ENCODE assay signal across 8 cellular contexts in genomic region chr17:79388556-79389295, GRCh38.
DNase-seq lines count a peak whose midpoint lies in the region; ATAC-seq and TF ChIP-seq lines count a peak whose summit lies in the region.

No MANE protein-coding gene starts in this region.

- no peak for TF ChIP-seq POLR2A in gastrocnemius medialis (IDR thresholded peaks at IDR 0.05)

- H3K27me3 Mint-ChIP-seq in activated naive CD4-positive, alpha-beta T cell treated with anti-CD3 and anti-CD28 coated beads, Interleukin-2, amount 10 ng/mL, durations not matched to agents 7 days and 5 days, result peaks cover 50% of the 10 kb centered on the region
- peaks cover 20% of the 10 kb centered on the region for H3K27me3 Mint-ChIP-seq in glutamatergic neuron (ENCODE audit: unreplicated experiment)

- no peaks in the 10 kb centered on the region for H3K9me3 ChIP-seq in gastrocnemius medialis

- no peak overlapping the region for H3K4me3 ChIP-seq in gastrocnemius medialis

- no peak overlapping the region for H3K27ac Mint-ChIP-seq in activated naive CD4-positive, alpha-beta T cell treated with anti-CD3 and anti-CD28 coated beads, Interleukin-2, amount 10 ng/mL, durations not matched to agents 7 days and 5 days
- peak overlapping the region; percentile 0 for H3K27ac Mint-ChIP-seq in glutamatergic neuron (ENCODE audit: unreplicated experiment)

- H3K27me3 ChIP-seq in gastrocnemius medialis, result peaks cover 19 to 43% (median 37%) of the 10 kb centered on the region in 3 donors

- H3K9me3 Mint-ChIP-seq in activated naive CD4-positive, alpha-beta T cell treated with anti-CD3 and anti-CD28 coated beads, Interleukin-2, amount 10 ng/mL, durations not matched to agents 7 days and 5 days, result peaks cover 4% of the 10 kb centered on the region
- peaks cover 29% of the 10 kb centered on the region for H3K9me3 Mint-ChIP-seq in glutamatergic neuron (ENCODE audit: unreplicated experiment)

- TF ChIP-seq CTCF in glutamatergic neuron (IDR thresholded peaks at IDR 0.05; ENCODE audit: partially characterized antibody, unreplicated experiment) (peak; percentile 80), gastrocnemius medialis (IDR thresholded peaks at IDR 0.05 in 4 of 5, conservative IDR thresholded peaks at IDR 0.05 in 1 of 5) (peak; percentile 20 to 66 (median 59))

- intact Hi-C loops in gastrocnemius medialis (cut with DNase I; ENCODE audit: low total_unique reads), result loop anchor here (1.0 kb wide), 1 partner anchor 83 kb away; no protein-coding TSS in a partner anchor

- no peaks in the 10 kb centered on the region for H3K4me1 Mint-ChIP-seq in activated naive CD4-positive, alpha-beta T cell treated with anti-CD3 and anti-CD28 coated beads, Interleukin-2, amount 10 ng/mL, durations not matched to agents 7 days and 5 days
- peaks cover 28% of the 10 kb centered on the region for H3K4me1 Mint-ChIP-seq in glutamatergic neuron (ENCODE audit: low read depth, unreplicated experiment)

- H3K4me1 ChIP-seq in gastrocnemius medialis, result peaks cover 0 to 3% of the 10 kb centered on the region in 2 donors

- no peak overlapping the region for H3K27ac ChIP-seq in gastrocnemius medialis

- H3K4me3 Mint-ChIP-seq in activated naive CD4-positive, alpha-beta T cell treated with anti-CD3 and anti-CD28 coated beads, Interleukin-2, amount 10 ng/mL, durations not matched to agents 7 days and 5 days, result no peak overlapping the region
- no peak overlapping the region for H3K4me3 Mint-ChIP-seq in glutamatergic neuron (ENCODE audit: unreplicated experiment)

- no peaks in the 10 kb centered on the region for H3K36me3 ChIP-seq in gastrocnemius medialis

- in situ Hi-C loops in gastrocnemius medialis (cut with MboI; ENCODE audit: low sequenced_read_pairs in 4 of 4), result loop anchor here (25.0 kb wide), 2 partner anchors 201 to 326 kb away; partner anchors contain the start of gene ENGASE (in 4 of the 4)

- ATAC-seq in gastrocnemius medialis, result no peak
- no peak for ATAC-seq in GM18870 (IDR thresholded peaks at IDR 0.05; ENCODE audit: unreplicated experiment)
- ATAC-seq in HG02884 (IDR thresholded peaks at IDR 0.05; ENCODE audit: unreplicated experiment), result no peak

- peak; percentile 41 for DNase-seq in activated naive CD4-positive, alpha-beta T cell treated with anti-CD3 and anti-CD28 coated beads, Interleukin-2, amount 10 ng/mL, durations not matched to agents 7 days and 5 days
- DNase-seq in activated naive CD4-positive, alpha-beta T cell treated with Interleukin-2 at 50 U/mL for 16 hours, result no peak
- DNase-seq in NCI-H1092 (lab: John Stamatoyannopoulos, UW), result peak; percentile 65
- DNase-seq in UCSD-AML1 (lab: John Stamatoyannopoulos, UW; ENCODE audit: unreplicated experiment), result peak; percentile 56
- DNase-seq in glutamatergic neuron, result peak; percentile 90
- DNase-seq in gastrocnemius medialis, result peak in 1 of 2 donors; percentile 29

- H3K36me3 Mint-ChIP-seq in activated naive CD4-positive, alpha-beta T cell treated with anti-CD3 and anti-CD28 coated beads, Interleukin-2, amount 10 ng/mL, durations not matched to agents 7 days and 5 days, result no peaks in the 10 kb centered on the region
- peaks cover 10% of the 10 kb centered on the region for H3K36me3 Mint-ChIP-seq in glutamatergic neuron (ENCODE audit: unreplicated experiment)

- CTCF ChIA-PET in activated naive CD4-positive, alpha-beta T cell treated with anti-CD3 and anti-CD28 coated beads, Interleukin-2, amount 10 ng/mL, durations not matched to agents 7 days and 5 days (lab: Charles Lee), result interaction anchor here (0.6 to 6.7 kb wide), 7 partner anchors 12 to 324 kb away, joined by 3 to 125 read pairs (median 3); no protein-coding TSS in a partner anchor
